ENCODE assay signal across 14 cellular contexts in the genomic region with DNA sequence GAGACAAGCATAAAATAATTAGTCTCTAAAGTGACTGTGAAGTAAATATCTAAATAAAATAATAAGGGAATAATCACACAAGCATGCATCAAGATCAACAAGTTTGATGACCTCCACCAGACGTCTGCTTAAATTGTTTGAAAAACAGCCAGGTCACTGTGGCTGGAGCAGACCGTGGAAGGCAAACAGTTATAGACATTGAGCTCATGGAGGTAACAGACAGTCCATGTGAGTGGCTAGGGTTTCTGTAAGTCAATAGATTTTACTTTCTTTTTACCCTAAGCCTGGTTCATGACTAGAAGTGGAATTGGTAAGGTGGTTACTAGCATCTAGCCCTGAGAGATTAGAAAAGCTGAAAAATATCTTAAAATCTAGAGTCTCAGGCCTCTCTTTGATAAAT. TPM values are rescaled to one million over a fixed set of nuclear protein-coding genes. Genes with fewer than 3 reads are reported as not detected.
"Had no signal": no experiment of that assay in that cellular context is flagged by ENCODE, and none has a peak within 500 bp of the region (broad histone marks: within the 10 kb centered on the region; RNA-seq: fewer than 3 reads in every experiment).

No MANE protein-coding gene starts in this region.

RNA-seq across cellular contexts. Expression of gene CDY1, which starts 51.2 kb away (rescaled TPM):
- total RNA-seq: stomach, subcutaneous adipose tissue, suprapubic skin, temporal lobe, thoracic aorta, thyroid gland, tibial nerve, transverse colon, upper lobe of left lung, upper lobe of right lung, ureter, urinary bladder, uterus, vagina had no signal
